16 cellular contexts compared by ENCODE assay signal in genomic region chr5:178416206-178416882, GRCh38.
DNase-seq lines count a peak whose midpoint lies in the region; ATAC-seq and TF ChIP-seq lines count a peak whose summit lies in the region.
"Had no signal": no experiment of that assay in that cellular context is flagged by ENCODE, and none has a peak within 500 bp of the region (broad histone marks: within the 10 kb centered on the region; RNA-seq: fewer than 3 reads in every experiment).

No MANE protein-coding gene starts in this region.

- no peak for DNase-seq in WTC11 (ENCODE audit: low spot score)
- peak; percentile 33 for DNase-seq in islet precursor cell
- peak; percentile 36 for DNase-seq in osteoblast (ENCODE audit: insufficient read length, low spot score, missing footprints)
- no peak for DNase-seq in Caco-2
- no peak for DNase-seq in G401 (ENCODE audit: low spot score)
- no peak for DNase-seq in pons (ENCODE audit: low spot score)
- DNase-seq: KG1, NCI-H1092 treated with DMSO at 0.1 percent for 48 hours, NCI-H1436 treated with DMSO at 0.1 percent for 48 hours, NCI-H1930, NCI-H510A, NCI-H748 treated with DMSO at 0.1 percent for 48 hours, SIG-M5 had no signal

- H3K4me2 ChIP-seq in BLaER1 (peak overlapping the region; percentile 68), osteoblast (ENCODE audit: insufficient read depth, low read length) (no peak overlapping the region)

- H3K4me3 Mint-ChIP-seq in WTC11: no peak overlapping the region
- H3K4me3 Mint-ChIP-seq in Caco-2 (ENCODE audit: unreplicated experiment): no peak overlapping the region

- in situ Hi-C loops in G401 (cut with HindIII; ENCODE audit: low sequenced_read_pairs): no loop called here

- H3K79me2 ChIP-seq in osteoblast (ENCODE audit: insufficient read depth, low read length): no peaks in the 10 kb centered on the region

- ATAC-seq in WTC11 (no peak), HG03460 (IDR thresholded peaks at IDR 0.05; ENCODE audit: unreplicated experiment) (no peak)

- CTCF ChIA-PET in WTC11 (lab: Charles Lee) (interaction anchor here (1.0 to 2.7 kb wide), 3 partner anchors 45 to 174 kb away, joined by 3 to 17 read pairs (median 5); partner anchors contain the start of gene COL23A1), Caco-2 (lab: Charles Lee) (interaction anchor here (1.1 kb wide), 1 partner anchor 45 kb away, joined by 3 read pairs; no protein-coding TSS in a partner anchor)

- intact Hi-C loops in Caco-2 (cut with micrococcal nuclease; ENCODE audit: unreplicated experiment): no loop called here

- no peak overlapping the region for H3K9ac ChIP-seq in BLaER1

- peaks cover 45% of the 10 kb centered on the region for H3K4me1 ChIP-seq in BLaER1
- H3K4me1 ChIP-seq in osteoblast (ENCODE audit: insufficient read depth, low read length): peaks cover 6% of the 10 kb centered on the region
- H3K4me1 ChIP-seq in Caco-2: no peaks in the 10 kb centered on the region

- H3K27me3 ChIP-seq in BLaER1: 0 out of 2 replicates have a peak, but pooled peaks cover 3% of the 10 kb centered on the region
- peaks cover 4% of the 10 kb centered on the region for H3K27me3 ChIP-seq in osteoblast (ENCODE audit: insufficient read depth, low read length)
- no peaks in the 10 kb centered on the region for H3K27me3 ChIP-seq in Caco-2 (replicated peaks; ENCODE audit: control insufficient read depth, insufficient read depth, low read length)

- H3K27ac ChIP-seq in BLaER1: no peak overlapping the region
- no peak overlapping the region for H3K27ac ChIP-seq in osteoblast (ENCODE audit: low read depth, low read length)
- H3K27ac ChIP-seq: HL-60 had no signal

- POLR2A ChIA-PET in WTC11 (lab: Charles Lee) (no interaction called here), Caco-2 (lab: Charles Lee) (no interaction called here)

- H3K4me1 Mint-ChIP-seq in WTC11 (peaks cover 39% of the 10 kb centered on the region), Caco-2 (ENCODE audit: low read depth, unreplicated experiment) (no peaks in the 10 kb centered on the region)

- H3K36me3 ChIP-seq in BLaER1 (no peaks in the 10 kb centered on the region), osteoblast (ENCODE audit: insufficient read depth, low read length) (no peaks in the 10 kb centered on the region), Caco-2 (ENCODE audit: control insufficient read depth, insufficient read depth, low read length) (no peaks in the 10 kb centered on the region)

- TF ChIP-seq CTCF in WTC11 (IDR thresholded peaks at IDR 0.05): no peak
- no peak for TF ChIP-seq CTCF in osteoblast (IDR thresholded peaks at IDR 0.05; ENCODE audit: extremely low read depth, low read depth, low read length)
- no peak for TF ChIP-seq CTCF in Caco-2 (IDR thresholded peaks at IDR 0.05; ENCODE audit: insufficient read depth in 1 of 2, low read depth in 1 of 2, low read length in 1 of 2, severe bottlenecking in 1 of 2, unreplicated experiment in 1 of 2)

- BruUV-seq in Caco-2 (replicated peaks; lab: Mats Ljungman, UMichigan): no TSS peak

- H3K4me3 ChIP-seq in BLaER1 (no peak overlapping the region), osteoblast (ENCODE audit: insufficient read depth, low read length) (no peak overlapping the region), Caco-2 (ENCODE audit: low read depth, low read length) (no peak overlapping the region)

- H3K36me3 Mint-ChIP-seq in WTC11 (no peaks in the 10 kb centered on the region), Caco-2 (ENCODE audit: insufficient read depth, unreplicated experiment) (no peaks in the 10 kb centered on the region)

- peaks cover 6% of the 10 kb centered on the region; the same call in 1 of the 2 replicates for H4K20me1 ChIP-seq in BLaER1
- no peaks in the 10 kb centered on the region for H4K20me1 ChIP-seq in osteoblast (ENCODE audit: insufficient read depth, low read length)

- H2AFZ ChIP-seq in osteoblast (ENCODE audit: low read length): no peak overlapping the region

- H3K9me3 Mint-ChIP-seq in WTC11: no peaks in the 10 kb centered on the region
- H3K9me3 Mint-ChIP-seq in Caco-2 (ENCODE audit: unreplicated experiment): no peaks in the 10 kb centered on the region

- H3K9me3 ChIP-seq in BLaER1 (no peaks in the 10 kb centered on the region), osteoblast (ENCODE audit: low read depth, low read length) (no peaks in the 10 kb centered on the region), Caco-2 (no peaks in the 10 kb centered on the region)

- peak overlapping the region; percentile 17; the same call in 1 of the 2 replicates for H3K27ac Mint-ChIP-seq in WTC11
- no peak overlapping the region for H3K27ac Mint-ChIP-seq in Caco-2 (ENCODE audit: unreplicated experiment)

- no peaks in the 10 kb centered on the region for H3K27me3 Mint-ChIP-seq in WTC11 (ENCODE audit: low read depth)
- peaks cover 9% of the 10 kb centered on the region for H3K27me3 Mint-ChIP-seq in Caco-2 (ENCODE audit: insufficient read depth, unreplicated experiment)

TF ChIP-seq in WTC11, 78 proteins besides CTCF, POLR2A, EP300 and RAD21 (continues in another document):
- TF ChIP-seq FOXJ3 (CRISPR knock-in tag; IDR thresholded peaks at IDR 0.05; ENCODE audit: borderline replicate concordance) (no peak), ARID4B (CRISPR knock-in tag; IDR thresholded peaks at IDR 0.05; ENCODE audit: borderline replicate concordance) (no peak), ZNF317 (CRISPR knock-in tag; IDR thresholded peaks at IDR 0.05; ENCODE audit: borderline replicate concordance, low read depth) (no peak), ZNF532 (CRISPR knock-in tag; IDR thresholded peaks at IDR 0.05; ENCODE audit: borderline replicate concordance) (no peak), NFYB (CRISPR knock-in tag; conservative IDR thresholded peaks at IDR 0.05; ENCODE audit: low read depth) (no peak), ETV6 (CRISPR knock-in tag; IDR thresholded peaks at IDR 0.05) (no peak), TEAD4 (CRISPR knock-in tag; IDR thresholded peaks at IDR 0.05) (no peak)

Comparison
In these comparisons a context has a peak if more than half of its experiments do, and no peak if none do; other contexts are left out.
1. DNase-seq: peak in islet precursor cell (single experiment) and osteoblast (single experiment); none in WTC11 (single experiment), Caco-2 (0 of 2), G401 (single experiment) and pons (single experiment).